In the genomic region with DNA sequence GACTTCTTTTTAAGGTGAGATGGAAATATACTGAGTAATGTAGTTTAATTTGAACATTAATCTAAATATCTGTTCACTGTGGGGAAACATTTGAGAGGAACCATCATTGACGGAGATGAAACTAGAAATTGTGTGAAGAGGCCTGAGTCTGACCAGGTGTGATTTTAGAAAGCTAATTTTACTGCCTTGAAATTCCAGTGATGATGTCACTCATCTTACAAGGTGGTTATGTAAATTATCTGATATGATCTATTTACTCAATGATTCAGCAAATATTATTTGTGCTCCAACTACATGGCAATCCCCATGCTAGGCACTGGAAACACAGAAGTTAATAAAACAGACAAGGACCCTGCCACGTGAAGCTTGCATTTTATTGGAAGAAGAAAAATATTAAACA, we compare ENCODE assay signal across 24 cellular contexts.
DNase-seq lines count a peak whose midpoint lies in the region; ATAC-seq and TF ChIP-seq lines count a peak whose summit lies in the region.
"Had no signal": no experiment of that assay in that cellular context is flagged by ENCODE, and none has a peak within 500 bp of the region (broad histone marks: within the 10 kb centered on the region; RNA-seq: fewer than 3 reads in every experiment).

No MANE protein-coding gene starts in this region.

- peaks cover 2% of the 10 kb centered on the region for H3K27me3 Mint-ChIP-seq in endothelial cell (ENCODE audit: unreplicated experiment)
- H3K27me3 Mint-ChIP-seq: activated CD4-positive, alpha-beta T cell treated with anti-CD3 and anti-CD28 coated beads, Interleukin-2, amount 10 ng/mL, durations not matched to agents 7 days and 5 days had no signal

- DNase-seq in SHP77 (lab: John Stamatoyannopoulos, UW) = peak; percentile 17 to 50
- DNase-seq in endothelial cell (ENCODE audit: low spot score) = no peak
- no peak for DNase-seq in dermis blood vessel endothelial cell
- DNase-seq in hepatic stellate cell (ENCODE audit: low spot score) = no peak
- DNase-seq: activated CD4-positive, alpha-beta T cell treated with anti-CD3 and anti-CD28 coated beads, Interleukin-2, amount 10 ng/mL, durations not matched to agents 7 days and 5 days; activated CD8-positive, alpha-beta memory T cell treated with anti-CD3 and anti-CD28 coated beads, Interleukin-2, amount 50 U/mL, for 48 hours; aorta; CD4-positive, CD25-positive, alpha-beta regulatory T cell; DND-41; GOT3; islet precursor cell; Karpas-422; naive thymus-derived CD8-positive, alpha-beta T cell; NCI-H1417; NCI-H774; pancreas; stimulated activated CD4-positive, alpha-beta T cell treated with anti-CD3 and anti-CD28 coated beads, Interleukin-2, amount 100 ng/mL, for 48 hours; upper lobe of right lung had no signal

- H3K4me3 Mint-ChIP-seq in endothelial cell (ENCODE audit: unreplicated experiment) = no peak overlapping the region
- H3K4me3 Mint-ChIP-seq: activated CD4-positive, alpha-beta T cell treated with anti-CD3 and anti-CD28 coated beads, Interleukin-2, amount 10 ng/mL, durations not matched to agents 7 days and 5 days; CD4-positive, CD25-positive, alpha-beta regulatory T cell; memory B cell; naive thymus-derived CD8-positive, alpha-beta T cell had no signal

- TF ChIP-seq CTCF in 22Rv1 (IDR thresholded peaks at IDR 0.05) (no peak), endothelial cell (IDR thresholded peaks at IDR 0.05; ENCODE audit: unreplicated experiment) (no peak)

- H3K27ac ChIP-seq in 22Rv1 = peak overlapping the region; percentile 73
- H3K27ac ChIP-seq: pancreas, upper lobe of right lung had no signal

- H3K27ac Mint-ChIP-seq in endothelial cell (ENCODE audit: unreplicated experiment) = no peak overlapping the region
- H3K27ac Mint-ChIP-seq: activated CD4-positive, alpha-beta T cell treated with anti-CD3 and anti-CD28 coated beads, Interleukin-2, amount 10 ng/mL, durations not matched to agents 7 days and 5 days; CD4-positive, CD25-positive, alpha-beta regulatory T cell; memory B cell had no signal

- H3K4me1 Mint-ChIP-seq in endothelial cell (ENCODE audit: unreplicated experiment) = peaks cover 4% of the 10 kb centered on the region
- H3K4me1 Mint-ChIP-seq: memory B cell had no signal

- H3K9me3 Mint-ChIP-seq in endothelial cell (ENCODE audit: unreplicated experiment) = no peaks in the 10 kb centered on the region
- H3K9me3 Mint-ChIP-seq: activated CD4-positive, alpha-beta T cell treated with anti-CD3 and anti-CD28 coated beads, Interleukin-2, amount 10 ng/mL, durations not matched to agents 7 days and 5 days; memory B cell; naive thymus-derived CD8-positive, alpha-beta T cell had no signal

- ATAC-seq in GM18868 (IDR thresholded peaks at IDR 0.05; ENCODE audit: unreplicated experiment) (peak; percentile 71), HG03280 (IDR thresholded peaks at IDR 0.05; ENCODE audit: unreplicated experiment) (peak; percentile 64), GM21515 (IDR thresholded peaks at IDR 0.05; ENCODE audit: unreplicated experiment) (no peak)
- ATAC-seq: naive thymus-derived CD8-positive, alpha-beta T cell; Panc1; upper lobe of right lung had no signal

- no peaks in the 10 kb centered on the region for H3K36me3 Mint-ChIP-seq in endothelial cell (ENCODE audit: low read depth, unreplicated experiment)
- H3K36me3 Mint-ChIP-seq: CD4-positive, CD25-positive, alpha-beta regulatory T cell; memory B cell; naive thymus-derived CD8-positive, alpha-beta T cell had no signal

Comparison
In these comparisons a context has a peak if more than half of its experiments do, and no peak if none do; other contexts are left out.
1. DNase-seq: peak in SHP77 (2 of 2); none in endothelial cell (single experiment), dermis blood vessel endothelial cell (single experiment) and hepatic stellate cell (single experiment).